In the genomic region with DNA sequence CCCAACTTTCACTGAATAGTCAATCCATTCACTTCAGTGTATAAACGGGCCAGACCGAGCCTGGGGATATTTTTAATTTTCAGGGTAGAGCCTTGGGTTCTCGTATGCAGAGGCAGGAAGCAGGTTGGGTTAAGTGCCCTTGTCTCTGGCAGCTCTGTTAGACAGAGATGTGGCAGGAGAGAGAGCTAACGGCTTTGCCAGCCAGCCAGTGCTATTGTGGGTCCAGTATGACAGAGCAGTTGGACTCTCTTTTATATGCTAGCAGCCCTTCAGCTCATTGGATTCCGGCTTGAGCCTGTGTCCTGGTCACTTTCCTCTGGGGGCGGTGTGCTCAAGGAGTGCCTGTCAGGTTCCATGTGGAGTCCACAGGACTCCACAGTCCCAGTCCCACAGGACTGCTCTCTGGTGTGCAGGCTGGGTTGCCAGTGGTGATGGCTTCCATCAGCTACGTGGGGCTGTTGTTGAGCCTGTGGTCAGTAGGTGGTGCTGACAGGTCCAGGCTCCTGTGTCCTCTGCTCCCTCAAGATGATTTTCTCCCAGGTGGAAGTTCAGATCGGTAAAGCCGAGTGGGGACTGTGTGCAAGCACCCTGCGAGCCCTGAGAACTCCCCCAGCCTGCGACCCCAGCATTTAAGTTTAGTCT, we compare ENCODE assay signal across 10 cellular contexts. TPM values are rescaled to one million over a fixed set of nuclear protein-coding genes. Genes with fewer than 3 reads are reported as not detected.
DNase-seq lines count a peak whose midpoint lies in the region; ATAC-seq, FAIRE-seq and TF ChIP-seq lines count a peak whose summit lies in the region.
"Had no signal": no experiment of that assay in that cellular context is flagged by ENCODE, and none has a peak within 500 bp of the region (broad histone marks: within the 10 kb centered on the region; RNA-seq: fewer than 3 reads in every experiment).

No MANE protein-coding gene starts in this region.

- peak; percentile 11 for TF ChIP-seq CTCF in GM10248 (IDR thresholded peaks at IDR 0.05; ENCODE audit: control extremely low read depth, extremely low read depth, low read depth, missing control alignments)
- TF ChIP-seq CTCF in OCI-LY3 (IDR thresholded peaks at IDR 0.05; ENCODE audit: low read depth, low read length): 0 out of 2 replicates have a peak, but pooled peaks have one; percentile 7
- peak; percentile 56 for TF ChIP-seq CTCF in epithelial cell of proximal tubule (conservative IDR thresholded peaks at IDR 0.05; ENCODE audit: low read depth, low read length)
- no peak for TF ChIP-seq CTCF in mucosa of descending colon (IDR thresholded peaks at IDR 0.05)
- TF ChIP-seq CTCF in smooth muscle cell (IDR thresholded peaks at IDR 0.05; ENCODE audit: borderline replicate concordance, insufficient read depth, poor library complexity, severe bottlenecking): no peak

- peaks cover 85% of the 10 kb centered on the region for H3K36me3 ChIP-seq in OCI-LY3 (replicated peaks; ENCODE audit: low read depth, low read length)
- H3K36me3 ChIP-seq in mucosa of descending colon (ENCODE audit: low read depth): peaks cover 21% of the 10 kb centered on the region
- peaks cover 18% of the 10 kb centered on the region for H3K36me3 ChIP-seq in smooth muscle cell (ENCODE audit: low read depth)

- no peaks in the 10 kb centered on the region for H3K27me3 ChIP-seq in OCI-LY3 (ENCODE audit: low read depth, low read length)
- H3K27me3 ChIP-seq in smooth muscle cell (ENCODE audit: low read depth): no peaks in the 10 kb centered on the region

- ATAC-seq in mucosa of descending colon (peak; percentile 64), GM18520 (IDR thresholded peaks at IDR 0.05; ENCODE audit: unreplicated experiment) (no peak), HG03442 (IDR thresholded peaks at IDR 0.05; ENCODE audit: unreplicated experiment) (no peak)

- H3K9ac ChIP-seq in OCI-LY3 (ENCODE audit: low read length) (no peak overlapping the region), smooth muscle cell (ENCODE audit: low read depth) (no peak overlapping the region)

- H3K4me2 ChIP-seq in OCI-LY3 (ENCODE audit: low read length): no peak overlapping the region
- H3K4me2 ChIP-seq in smooth muscle cell: no peak overlapping the region

- POLR2A ChIA-PET in GM10248 (lab: Yijun Ruan, JAX): interaction anchor here (2.1 kb wide), 1 partner anchor 15 kb away, joined by 8 read pairs; the partner anchor contains the start of gene CLTA

- H3K4me1 ChIP-seq in OCI-LY3 (ENCODE audit: low read length) (no peaks in the 10 kb centered on the region), mucosa of descending colon (ENCODE audit: low read depth) (no peaks in the 10 kb centered on the region), smooth muscle cell (ENCODE audit: low read depth) (peaks cover 12% of the 10 kb centered on the region)

- no peak for FAIRE-seq in GM19239 (lab: Jason Lieb, UNC)

- H3K27ac ChIP-seq in OCI-LY3 (ENCODE audit: low read length) (no peak overlapping the region), smooth muscle cell (ENCODE audit: low read depth) (no peak overlapping the region)

- H3K79me2 ChIP-seq in OCI-LY3 (ENCODE audit: low read length): peaks cover 61% of the 10 kb centered on the region
- H3K79me2 ChIP-seq in smooth muscle cell (ENCODE audit: low read depth): peaks cover 20% of the 10 kb centered on the region

- peaks cover 17% of the 10 kb centered on the region for H4K20me1 ChIP-seq in OCI-LY3 (ENCODE audit: insufficient read depth, low read length)
- H4K20me1 ChIP-seq in smooth muscle cell (ENCODE audit: low read depth): peaks cover 72% of the 10 kb centered on the region

- peaks cover 47% of the 10 kb centered on the region for H3F3A ChIP-seq in smooth muscle cell (ENCODE audit: low read depth)

- WGBS in smooth muscle cell (ENCODE audit: low lambda C conversion rate): 93% methylated on average over 11 of the region's 11 CpGs

- no peak overlapping the region for H3K4me3 ChIP-seq in OCI-LY3 (ENCODE audit: low read length)
- H3K4me3 ChIP-seq in epithelial cell of proximal tubule (ENCODE audit: low read depth, low read length): no peak overlapping the region
- no peak overlapping the region for H3K4me3 ChIP-seq in mucosa of descending colon
- H3K4me3 ChIP-seq in smooth muscle cell: no peak overlapping the region

- intact Hi-C loops in mucosa of descending colon (cut with DNase I, micrococcal nuclease): no loop called here

- no peaks in the 10 kb centered on the region for H3K9me3 ChIP-seq in OCI-LY3 (ENCODE audit: insufficient read depth, low read length)
- H3K9me3 ChIP-seq in mucosa of descending colon: no peaks in the 10 kb centered on the region
- H3K9me3 ChIP-seq in smooth muscle cell (replicated peaks; ENCODE audit: low read depth): no peaks in the 10 kb centered on the region

- CTCF ChIA-PET in GM10248 (lab: Yijun Ruan, JAX): interaction anchor here (1.6 to 5.4 kb wide), 3 partner anchors 13 to 39 kb away, joined by 4 to 37 read pairs (median 6); partner anchors contain the start of gene CLTA

- no peak for DNase-seq in GM10248 (ENCODE audit: extremely low spot score)
- DNase-seq in epithelial cell of proximal tubule (ENCODE audit: low read depth): no peak
- no peak for DNase-seq in mucosa of descending colon
- no peak for DNase-seq in GM19239 (ENCODE audit: insufficient read length, low spot score)
- DNase-seq in smooth muscle cell (lab: John Stamatoyannopoulos, UW; ENCODE audit: unreplicated experiment): no peak
- DNase-seq: NCI-H1694; stimulated activated CD4-positive, alpha-beta T cell treated with anti-CD3 and anti-CD28 coated beads, Interleukin-15, amount 100 ng/mL, for 24 hours had no signal

- no peak overlapping the region for H2AFZ ChIP-seq in OCI-LY3 (ENCODE audit: low read depth, low read length)
- H2AFZ ChIP-seq in smooth muscle cell (ENCODE audit: low read depth): no peak overlapping the region

RNA-seq across cellular contexts. Expression of gene CLTA, which starts 14.3 kb away (rescaled TPM):
- total RNA-seq in epithelial cell of proximal tubule (423 and 461 TPM in 2 replicates), mucosa of descending colon (100 to 1,000 TPM; 165 to 206 (median 174) TPM), smooth muscle cell (226 and 246 TPM in 2 replicates)
- polyA plus RNA-seq in smooth muscle cell: 206 and 239 TPM in 2 replicates

RNA-seq across cellular contexts. Expression of gene CCIN, which starts 35.8 kb away (rescaled TPM):
- total RNA-seq in epithelial cell of proximal tubule (0.06 TPM in 1 of 2 replicates, not detected in the other), mucosa of descending colon (under 1 TPM in 1 of 3 donors, not detected in 2; 0.25 TPM), smooth muscle cell (0.31 TPM in 1 of 2 replicates, not detected in the other)
- 0.14 and 1.3 TPM in 2 replicates for polyA plus RNA-seq in smooth muscle cell

RNA-seq across cellular contexts. Expression of gene GNE, which starts 53.2 kb away (rescaled TPM):
- 23.4 and 23.9 TPM in 2 replicates for total RNA-seq in epithelial cell of proximal tubule
- total RNA-seq in mucosa of descending colon: 100 to 1,000 TPM in 1 of 3 donors, 10 to 100 TPM in 2; 56.6 to 107 (median 93.0) TPM
- 20.8 and 28.0 TPM in 2 replicates for total RNA-seq in smooth muscle cell
- 7.0 and 7.8 TPM in 2 replicates for polyA plus RNA-seq in smooth muscle cell

Comparison
In these comparisons a context has a peak if more than half of its experiments do, and no peak if none do; other contexts are left out.
1. CTCF ChIP-seq: peak in GM10248 (single experiment), OCI-LY3 (single experiment) and epithelial cell of proximal tubule (single experiment); none in mucosa of descending colon (single experiment) and smooth muscle cell (single experiment).